In genomic region chr19:4909897-4910593, GRCh38 we compare ENCODE assay signal across 8 cellular contexts. TPM values are rescaled to one million over a fixed set of nuclear protein-coding genes. Genes with fewer than 3 reads are reported as not detected.
DNase-seq lines count a peak whose midpoint lies in the region; ATAC-seq and TF ChIP-seq lines count a peak whose summit lies in the region.

No MANE protein-coding gene starts in this region.

- ATAC-seq in GM18868 (IDR thresholded peaks at IDR 0.05; ENCODE audit: unreplicated experiment) (peak; percentile 70), HG03159 (IDR thresholded peaks at IDR 0.05; ENCODE audit: unreplicated experiment) (peak; percentile 62), activated B cell treated with CpG ODN at 0.5 μM for 24 hours (ENCODE audit: low read depth) (peak; percentile 96)

- intact Hi-C loops in activated B cell treated with CpG ODN at 0.5 μM for 24 hours (cut with micrococcal nuclease): loop anchor here (1.0 to 5.0 kb wide), 5 partner anchors 58 to 222 kb away; no protein-coding TSS in a partner anchor

- POLR2A ChIA-PET in activated B cell treated with CpG ODN at 0.5 μM for 24 hours (lab: Charles Lee): interaction anchor here (0.6 kb wide), 1 partner anchor 46 kb away, joined by 4 read pairs; no protein-coding TSS in a partner anchor

- peak overlapping the region; percentile 52 to 66 for H3K4me3 ChIP-seq in cardiac fibroblast (replicated peaks in 1 of 2; ENCODE audit: low read depth in 2 of 2, low read length in 2 of 2)

- no peaks in the 10 kb centered on the region for H3K36me3 Mint-ChIP-seq in activated B cell treated with CpG ODN at 0.5 μM for 24 hours (ENCODE audit: low read depth)

- H3K27me3 Mint-ChIP-seq in activated B cell treated with CpG ODN at 0.5 μM for 24 hours: no peaks in the 10 kb centered on the region

- H3K4me1 Mint-ChIP-seq in activated B cell treated with CpG ODN at 0.5 μM for 24 hours: peaks cover 56% of the 10 kb centered on the region

- TF ChIP-seq CTCF in 22Rv1 (IDR thresholded peaks at IDR 0.05) (no peak), activated B cell treated with CpG ODN at 0.5 μM for 24 hours (IDR thresholded peaks at IDR 0.05) (no peak), cardiac fibroblast (IDR thresholded peaks at IDR 0.05; ENCODE audit: low read depth, low read length) (no peak)

- CTCF ChIA-PET in activated B cell treated with CpG ODN at 0.5 μM for 24 hours (lab: Charles Lee): interaction anchor here (2.7 to 4.3 kb wide), 4 partner anchors 38 to 121 kb away, joined by 19 to 111 read pairs (median 28); no protein-coding TSS in a partner anchor

- peak overlapping the region; percentile 35 for H3K27ac Mint-ChIP-seq in activated B cell treated with CpG ODN at 0.5 μM for 24 hours

- H3K4me3 Mint-ChIP-seq in activated B cell treated with CpG ODN at 0.5 μM for 24 hours: peak overlapping the region; percentile 82

- DNase-seq in NCI-H345 (lab: John Stamatoyannopoulos, UW) (peak; percentile 97), activated B cell treated with CpG ODN at 0.5 μM for 24 hours (peak; percentile 94), cardiac fibroblast (ENCODE audit: low read depth in 2 of 2) (peak; percentile 90), iris pigment epithelial cell (ENCODE audit: low read depth) (peak; percentile 94), smooth muscle cell of the brain vasculature (ENCODE audit: low read depth, low spot score) (peak; percentile 69)

- H3K9me3 Mint-ChIP-seq in activated B cell treated with CpG ODN at 0.5 μM for 24 hours: no peaks in the 10 kb centered on the region

- peak overlapping the region; percentile 83 for H3K27ac ChIP-seq in 22Rv1

RNA-seq across cellular contexts. Expression of gene UHRF1, which starts 0.7 kb away (rescaled TPM):
- 6.5 and 7.8 TPM in 2 replicates for total RNA-seq in activated B cell treated with CpG ODN at 0.5 μM for 24 hours

RNA-seq across cellular contexts. Expression of gene ARRDC5, which starts 7.3 kb away (rescaled TPM):
- 4.3 and 5.0 TPM in 2 replicates for total RNA-seq in activated B cell treated with CpG ODN at 0.5 μM for 24 hours

RNA-seq across cellular contexts. Expression of gene PLIN3, which starts 42.6 kb away (rescaled TPM):
- 28.7 and 29.0 TPM in 2 replicates for total RNA-seq in activated B cell treated with CpG ODN at 0.5 μM for 24 hours

RNA-seq across cellular contexts. Expression of gene KDM4B, which starts 58.9 kb away (rescaled TPM):
- total RNA-seq in activated B cell treated with CpG ODN at 0.5 μM for 24 hours: 76.4 and 88.9 TPM in 2 replicates

Comparison
In these comparisons a context has a peak if more than half of its experiments do, and no peak if none do; other contexts are left out.
1. Peak in every context shown above with its lines: DNase-seq, ATAC-seq, H3K4me3 ChIP-seq and H3K27ac ChIP-seq.